Comparison of ENCODE assay signal across 8 cellular contexts in genomic region chr7:27150568-27151340, GRCh38. TPM values are rescaled to one million over a fixed set of nuclear protein-coding genes. Genes with fewer than 3 reads are reported as not detected.
DNase-seq lines count a peak whose midpoint lies in the region; ATAC-seq, FAIRE-seq and TF ChIP-seq lines count a peak whose summit lies in the region.

No MANE protein-coding gene starts in this region.

- no peaks in the 10 kb centered on the region for H3K9me3 Mint-ChIP-seq in endothelial cell (ENCODE audit: unreplicated experiment)
- peaks cover 3 to 4% of the 10 kb centered on the region in 2 donors for H3K9me3 Mint-ChIP-seq in stimulated activated naive B cell treated with anti-CD40 and anti-IgM and Interleukin-4, amounts not matched to agents 10 μg/mL and 1 μg/mL and 100 μg/mL, for 72 hours

- CTCF ChIA-PET in AG04449 (lab: Yijun Ruan, JAX) = interaction anchor here (0.7 to 4.7 kb wide), 23 partner anchors 7 to 1304 kb away, joined by 3 to 52 read pairs (median 4); partner anchors contain the start of genes HOXA4 and HOXA7

- DNase-seq in AG04449 (ENCODE audit: low read depth, low spot score) = no peak
- peak; percentile 76 for DNase-seq in GM18507 (ENCODE audit: extremely low spot score, insufficient read length, low read depth)
- peak; percentile 81 to 89 for DNase-seq in NCI-H446 (lab: John Stamatoyannopoulos, UW)
- peak; percentile 64 for DNase-seq in activated CD4-positive, alpha-beta T cell treated with anti-CD3 and anti-CD28 coated beads, Interleukin-2, amount 50 U/mL, for 1 hour
- DNase-seq in endothelial cell (ENCODE audit: low spot score) = peak; percentile 84
- peak; percentile 57 for DNase-seq in stimulated activated naive B cell treated with anti-CD40 and anti-IgM and Interleukin-4, amounts not matched to agents 10 μg/mL and 1 μg/mL and 100 μg/mL, for 72 hours

- peaks cover 27% of the 10 kb centered on the region for H3K4me1 Mint-ChIP-seq in endothelial cell (ENCODE audit: unreplicated experiment)
- H3K4me1 Mint-ChIP-seq in stimulated activated naive B cell treated with anti-CD40 and anti-IgM and Interleukin-4, amounts not matched to agents 10 μg/mL and 1 μg/mL and 100 μg/mL, for 72 hours = peaks cover 38 to 57% of the 10 kb centered on the region in 2 donors

- H3K27ac Mint-ChIP-seq in endothelial cell (ENCODE audit: unreplicated experiment) = no peak overlapping the region
- H3K27ac Mint-ChIP-seq in stimulated activated naive B cell treated with anti-CD40 and anti-IgM and Interleukin-4, amounts not matched to agents 10 μg/mL and 1 μg/mL and 100 μg/mL, for 72 hours = peak overlapping the region; percentile 85

- TF ChIP-seq CTCF in AG04449 (IDR thresholded peaks at IDR 0.05; ENCODE audit: insufficient read depth, low read length, missing control alignments) = peak; percentile 91
- peak; percentile 77 for TF ChIP-seq CTCF in endothelial cell (IDR thresholded peaks at IDR 0.05; ENCODE audit: unreplicated experiment)

- H3K27me3 ChIP-seq in mononuclear cell (ENCODE audit: insufficient read depth, low read length) = peaks cover 99% of the 10 kb centered on the region

- peak; percentile 55 for ATAC-seq in HG03025 (IDR thresholded peaks at IDR 0.05; ENCODE audit: low FRiP score, unreplicated experiment)
- peak; percentile 79 to 83 for ATAC-seq in stimulated activated naive B cell treated with anti-CD40 and anti-IgM and Interleukin-4, amounts not matched to agents 10 μg/mL and 1 μg/mL and 100 μg/mL, for 72 hours (replicated peaks)

- peak overlapping the region; percentile 73 for H3K4me3 Mint-ChIP-seq in endothelial cell (ENCODE audit: unreplicated experiment)
- H3K4me3 Mint-ChIP-seq in stimulated activated naive B cell treated with anti-CD40 and anti-IgM and Interleukin-4, amounts not matched to agents 10 μg/mL and 1 μg/mL and 100 μg/mL, for 72 hours = peak overlapping the region; percentile 78 to 80

- POLR2A ChIA-PET in AG04449 (lab: Yijun Ruan, JAX) = interaction anchor here (0.9 to 1.7 kb wide), 4 partner anchors 8 to 20 kb away, joined by 3 to 6 read pairs (median 4); partner anchors contain the start of gene HOXA4

- no peaks in the 10 kb centered on the region for H3K9me3 ChIP-seq in mononuclear cell (ENCODE audit: low read depth, low read length)

- peak; percentile 66 for FAIRE-seq in GM18507 (lab: Jason Lieb, UNC)

- H3K4me1 ChIP-seq in mononuclear cell (ENCODE audit: insufficient read depth, low read length) = peaks cover 56% of the 10 kb centered on the region

- H3K27me3 Mint-ChIP-seq in endothelial cell (ENCODE audit: unreplicated experiment) = peaks cover 64% of the 10 kb centered on the region
- peaks cover 73 to 92% of the 10 kb centered on the region in 2 donors for H3K27me3 Mint-ChIP-seq in stimulated activated naive B cell treated with anti-CD40 and anti-IgM and Interleukin-4, amounts not matched to agents 10 μg/mL and 1 μg/mL and 100 μg/mL, for 72 hours

- H3K36me3 Mint-ChIP-seq in endothelial cell (ENCODE audit: low read depth, unreplicated experiment) = peaks cover 4% of the 10 kb centered on the region
- peaks cover 0 to 11% of the 10 kb centered on the region in 2 donors for H3K36me3 Mint-ChIP-seq in stimulated activated naive B cell treated with anti-CD40 and anti-IgM and Interleukin-4, amounts not matched to agents 10 μg/mL and 1 μg/mL and 100 μg/mL, for 72 hours

- H3K4me3 ChIP-seq in AG04449 (ENCODE audit: low read depth, low read length) (peak overlapping the region; percentile 72), mononuclear cell (ENCODE audit: low read length) (peak overlapping the region; percentile 5)

RNA-seq across cellular contexts. Expression of gene HOXA3, which starts 1.6 kb away (rescaled TPM):
- total RNA-seq in endothelial cell (ENCODE audit: unreplicated experiment) (0.13 TPM), mononuclear cell (under 0.01 TPM)

RNA-seq across cellular contexts. Expression of gene HOXA6, which starts 3.2 kb away (rescaled TPM):
- total RNA-seq in endothelial cell (ENCODE audit: unreplicated experiment) = not detected
- total RNA-seq in mononuclear cell = not detected

RNA-seq across cellular contexts. Expression of gene HOXA7, which starts 5.7 kb away (rescaled TPM):
- total RNA-seq in endothelial cell (ENCODE audit: unreplicated experiment) = not detected
- 0.10 TPM for total RNA-seq in mononuclear cell

RNA-seq across cellular contexts. Expression of gene HOXA5, which starts 7.3 kb away (rescaled TPM):
- total RNA-seq in endothelial cell (ENCODE audit: unreplicated experiment) = 0.59 TPM
- 3.0 TPM for total RNA-seq in mononuclear cell

RNA-seq across cellular contexts. Expression of gene HOXA9, which starts 14.6 kb away (rescaled TPM):
- 0.80 TPM for total RNA-seq in endothelial cell (ENCODE audit: unreplicated experiment)
- 0.52 TPM for total RNA-seq in mononuclear cell
